In the genomic region with DNA sequence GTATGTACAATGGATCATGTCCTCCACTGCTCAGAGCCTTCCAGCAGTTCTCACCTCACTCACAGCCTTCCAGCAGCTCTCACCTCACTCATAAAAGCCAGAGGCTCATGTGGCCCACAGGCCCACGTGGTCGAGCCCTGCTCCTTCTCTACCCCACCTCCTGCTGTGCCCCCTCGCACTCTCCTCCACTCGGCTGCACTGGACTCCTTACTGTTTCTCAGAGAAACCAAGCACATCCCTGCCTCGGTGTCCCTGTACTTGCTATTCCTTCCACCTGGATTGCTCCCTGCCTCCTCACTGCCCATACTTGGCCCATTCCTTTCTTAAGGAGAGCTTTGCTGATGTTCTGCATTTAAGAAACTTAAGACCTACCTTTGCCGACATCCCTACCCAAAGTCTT, we compare ENCODE assay signal across 1 cellular context.
TF ChIP-seq lines count a peak whose summit lies in the region.

No MANE protein-coding gene starts in this region.

TF ChIP-seq in IMR-90, 13 proteins besides CTCF, POLR2A, EP300 and RAD21 (continued from another document):
- no peak for TF ChIP-seq SMC3 (IDR thresholded peaks at IDR 0.05; ENCODE audit: low read depth, low read length)
- no peak for TF ChIP-seq MAFK (IDR thresholded peaks at IDR 0.05; ENCODE audit: low read depth, low read length)
- TF ChIP-seq FOS (IDR thresholded peaks at IDR 0.05; ENCODE audit: low read depth, low read length) = no peak
- TF ChIP-seq, protein P1, sequence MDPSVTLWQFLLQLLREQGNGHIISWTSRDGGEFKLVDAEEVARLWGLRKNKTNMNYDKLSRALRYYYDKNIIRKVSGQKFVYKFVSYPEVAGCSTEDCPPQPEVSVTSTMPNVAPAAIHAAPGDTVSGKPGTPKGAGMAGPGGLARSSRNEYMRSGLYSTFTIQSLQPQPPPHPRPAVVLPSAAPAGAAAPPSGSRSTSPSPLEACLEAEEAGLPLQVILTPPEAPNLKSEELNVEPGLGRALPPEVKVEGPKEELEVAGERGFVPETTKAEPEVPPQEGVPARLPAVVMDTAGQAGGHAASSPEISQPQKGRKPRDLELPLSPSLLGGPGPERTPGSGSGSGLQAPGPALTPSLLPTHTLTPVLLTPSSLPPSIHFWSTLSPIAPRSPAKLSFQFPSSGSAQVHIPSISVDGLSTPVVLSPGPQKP (IDR thresholded peaks at IDR 0.05; ENCODE audit: borderline replicate concordance, low read depth, low read length) = no peak
- no peak for TF ChIP-seq CEBPB (IDR thresholded peaks at IDR 0.05; ENCODE audit: low read depth, low read length)
- TF ChIP-seq, protein P2, sequence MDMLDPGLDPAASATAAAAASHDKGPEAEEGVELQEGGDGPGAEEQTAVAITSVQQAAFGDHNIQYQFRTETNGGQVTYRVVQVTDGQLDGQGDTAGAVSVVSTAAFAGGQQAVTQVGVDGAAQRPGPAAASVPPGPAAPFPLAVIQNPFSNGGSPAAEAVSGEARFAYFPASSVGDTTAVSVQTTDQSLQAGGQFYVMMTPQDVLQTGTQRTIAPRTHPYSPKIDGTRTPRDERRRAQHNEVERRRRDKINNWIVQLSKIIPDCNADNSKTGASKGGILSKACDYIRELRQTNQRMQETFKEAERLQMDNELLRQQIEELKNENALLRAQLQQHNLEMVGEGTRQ (IDR thresholded peaks at IDR 0.05; ENCODE audit: low read depth, low read length) = no peak
